ENCODE assay signal across 16 cellular contexts in the genomic region with DNA sequence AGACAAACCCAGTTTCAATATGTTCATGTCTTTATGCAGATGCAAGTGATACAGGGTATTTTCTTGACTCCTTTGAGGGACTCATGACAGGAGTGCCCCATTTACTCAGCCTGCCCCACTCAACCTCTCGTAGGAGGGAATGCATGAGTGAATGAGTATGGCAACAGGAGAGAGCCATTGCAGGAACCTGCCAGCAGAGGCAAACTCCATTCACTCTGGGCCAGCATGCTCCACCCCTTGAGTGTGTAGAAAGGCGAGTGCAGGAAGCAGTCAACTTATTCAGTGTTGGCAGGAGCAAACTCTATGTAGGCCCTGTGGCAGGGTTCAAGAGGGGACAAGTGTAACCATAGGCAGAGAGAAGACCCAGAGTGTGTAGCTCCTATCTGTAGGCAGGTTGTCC.
DNase-seq lines count a peak whose midpoint lies in the region; ATAC-seq and TF ChIP-seq lines count a peak whose summit lies in the region.
"Had no signal": no experiment of that assay in that cellular context is flagged by ENCODE, and none has a peak within 500 bp of the region (broad histone marks: within the 10 kb centered on the region; RNA-seq: fewer than 3 reads in every experiment).

No MANE protein-coding gene starts in this region.

- H3K9ac ChIP-seq in HCT116 (ENCODE audit: low read length) (no peak overlapping the region), endodermal cell (ENCODE audit: extremely low read depth, low read length, poor library complexity, severe bottlenecking) (no peak overlapping the region)

- POLR2A ChIA-PET in HCT116 (lab: Charles Lee) = no interaction called here
- POLR2A ChIA-PET in activated CD8-positive, alpha-beta T cell treated with anti-CD3 and anti-CD28 coated beads for 36 hours (lab: Charles Lee) = no interaction called here

- H3K27ac Mint-ChIP-seq in endodermal cell = no peak overlapping the region
- H3K27ac Mint-ChIP-seq in stimulated activated effector memory CD8-positive, alpha-beta T cell treated with anti-CD3 and anti-CD28 coated beads, Interleukin-12 subunit alpha, Interleukin-12 subunit beta, amount 100 ng/mL, for 72 hours = no peak overlapping the region
- H3K27ac Mint-ChIP-seq in activated CD8-positive, alpha-beta T cell treated with anti-CD3 and anti-CD28 coated beads for 36 hours = no peak overlapping the region
- H3K27ac Mint-ChIP-seq: CD4-positive, alpha-beta memory T cell had no signal

- H3K27me3 Mint-ChIP-seq in endodermal cell (ENCODE audit: insufficient read depth) = no peaks in the 10 kb centered on the region
- H3K27me3 Mint-ChIP-seq in activated CD8-positive, alpha-beta T cell treated with anti-CD3 and anti-CD28 coated beads for 36 hours = no peaks in the 10 kb centered on the region
- H3K27me3 Mint-ChIP-seq: CD4-positive, alpha-beta memory T cell had no signal

- 92 to 93% methylated on average over 1 to 2 of the region's 2 CpGs for WGBS in endodermal cell (ENCODE audit: insufficient coverage in 1 of 2, insufficient read length in 1 of 2), 2 experiments

- H3K4me1 ChIP-seq in HCT116 (ENCODE audit: control insufficient read depth in 1 of 2, insufficient read depth in 2 of 2, low read length in 2 of 2) = no peaks in the 10 kb centered on the region
- no peaks in the 10 kb centered on the region for H3K4me1 ChIP-seq in endodermal cell (ENCODE audit: control insufficient read depth, insufficient read depth, low read length)
- H3K4me1 ChIP-seq: BE2C had no signal

- H3K79me2 ChIP-seq in HCT116 (ENCODE audit: insufficient read depth, low read length) = no peaks in the 10 kb centered on the region

- H3K9me2 ChIP-seq in HCT116 (ENCODE audit: insufficient read depth) = no peaks in the 10 kb centered on the region

- no peak overlapping the region for H3K4me2 ChIP-seq in HCT116 (ENCODE audit: low read length)
- H3K4me2 ChIP-seq: A549 had no signal

- no peaks in the 10 kb centered on the region for H4K20me1 ChIP-seq in HCT116 (ENCODE audit: insufficient read depth)

- no peak overlapping the region for H3K27ac ChIP-seq in HCT116 (ENCODE audit: low read depth, low read length)
- no peak overlapping the region for H3K27ac ChIP-seq in endodermal cell (ENCODE audit: low read depth, low read length)
- H3K27ac ChIP-seq: A549, C4-2B had no signal

- no peaks in the 10 kb centered on the region for H3K36me3 ChIP-seq in HCT116 (ENCODE audit: control insufficient read depth in 1 of 2, insufficient read depth in 2 of 2, low read length in 2 of 2)
- H3K36me3 ChIP-seq in endodermal cell (ENCODE audit: control insufficient read depth, insufficient read depth, low read length) = no peaks in the 10 kb centered on the region
- H3K36me3 ChIP-seq: BE2C had no signal

- peaks cover 7% of the 10 kb centered on the region for H3K9me3 Mint-ChIP-seq in endodermal cell
- peaks cover 5% of the 10 kb centered on the region for H3K9me3 Mint-ChIP-seq in stimulated activated effector memory CD8-positive, alpha-beta T cell treated with anti-CD3 and anti-CD28 coated beads, Interleukin-12 subunit alpha, Interleukin-12 subunit beta, amount 100 ng/mL, for 72 hours
- H3K9me3 Mint-ChIP-seq in activated CD8-positive, alpha-beta T cell treated with anti-CD3 and anti-CD28 coated beads for 36 hours = peaks cover 8% of the 10 kb centered on the region

- H2AFZ ChIP-seq in HCT116 (ENCODE audit: low read depth, low read length, poor library complexity, severe bottlenecking) = no peak overlapping the region

- CTCF ChIA-PET in HCT116 (lab: Charles Lee) = no interaction called here
- CTCF ChIA-PET in activated CD8-positive, alpha-beta T cell treated with anti-CD3 and anti-CD28 coated beads for 36 hours (lab: Charles Lee) = no interaction called here

- no peak overlapping the region for H3K4me3 Mint-ChIP-seq in endodermal cell
- H3K4me3 Mint-ChIP-seq in stimulated activated effector memory CD8-positive, alpha-beta T cell treated with anti-CD3 and anti-CD28 coated beads, Interleukin-12 subunit alpha, Interleukin-12 subunit beta, amount 100 ng/mL, for 72 hours = no peak overlapping the region
- H3K4me3 Mint-ChIP-seq in activated CD8-positive, alpha-beta T cell treated with anti-CD3 and anti-CD28 coated beads for 36 hours = no peak overlapping the region
- H3K4me3 Mint-ChIP-seq: CD4-positive, alpha-beta memory T cell had no signal

- no peak for DNase-seq in HCT116 (ENCODE audit: low read depth, low spot score)
- DNase-seq in HT-29 (ENCODE audit: low spot score) = peak; percentile 10
- DNase-seq in OCI-M1 (lab: John Stamatoyannopoulos, UW) = peak; percentile 13
- DNase-seq in endodermal cell = no peak
- DNase-seq in stimulated activated effector memory CD8-positive, alpha-beta T cell treated with anti-CD3 and anti-CD28 coated beads, Interleukin-12 subunit alpha, Interleukin-12 subunit beta, amount 100 ng/mL, for 72 hours (ENCODE audit: low spot score in 2 of 2) = no peak
- DNase-seq in activated CD8-positive, alpha-beta T cell treated with anti-CD3 and anti-CD28 coated beads for 36 hours = no peak
- DNase-seq in GM19240 (ENCODE audit: insufficient read length, low spot score) = no peak
- DNase-seq: BE2C; CD4-positive, alpha-beta memory T cell; COR-L47; DMS79; GOT3; HCEC 1CT had no signal

- no peak for TF ChIP-seq POLR2A in HCT116 (IDR thresholded peaks at IDR 0.05; ENCODE audit: borderline replicate concordance, extremely low read depth, insufficient read depth, insufficient read length)

- intact Hi-C loops in HCT116 (cut with micrococcal nuclease) = no loop called here
- intact Hi-C loops in activated CD8-positive, alpha-beta T cell treated with anti-CD3 and anti-CD28 coated beads for 36 hours (cut with micrococcal nuclease) = no loop called here

- RAD21 ChIA-PET in HCT116 (lab: Charles Lee; ENCODE audit: low non-redundant PET in 1 of 2, low total read pairs in 2 of 2, uncharacterized antibody in 2 of 2, unreplicated experiment in 2 of 2) = no interaction called here

- ATAC-seq in HCT116 = peak; percentile 49
- no peak for ATAC-seq in stimulated activated effector memory CD8-positive, alpha-beta T cell treated with anti-CD3 and anti-CD28 coated beads, Interleukin-12 subunit alpha, Interleukin-12 subunit beta, amount 100 ng/mL, for 72 hours
- no peak for ATAC-seq in activated CD8-positive, alpha-beta T cell treated with anti-CD3 and anti-CD28 coated beads for 36 hours
- ATAC-seq: GM12878 had no signal

- no TSS peak for BruUV-seq in HCT116 (replicated peaks; lab: Mats Ljungman, UMichigan)

- H3K36me3 Mint-ChIP-seq in endodermal cell (ENCODE audit: low read depth) = no peaks in the 10 kb centered on the region
- H3K36me3 Mint-ChIP-seq in stimulated activated effector memory CD8-positive, alpha-beta T cell treated with anti-CD3 and anti-CD28 coated beads, Interleukin-12 subunit alpha, Interleukin-12 subunit beta, amount 100 ng/mL, for 72 hours = no peaks in the 10 kb centered on the region
- H3K36me3 Mint-ChIP-seq in activated CD8-positive, alpha-beta T cell treated with anti-CD3 and anti-CD28 coated beads for 36 hours (ENCODE audit: low read depth) = no peaks in the 10 kb centered on the region
- H3K36me3 Mint-ChIP-seq: CD4-positive, alpha-beta memory T cell had no signal

- H3K27me3 ChIP-seq in HCT116 (ENCODE audit: insufficient read depth, low read length) = no peaks in the 10 kb centered on the region
- H3K27me3 ChIP-seq in endodermal cell (ENCODE audit: control insufficient read depth, insufficient read depth, low read length, poor library complexity, severe bottlenecking) = no peaks in the 10 kb centered on the region
- H3K27me3 ChIP-seq: BE2C had no signal

- TF ChIP-seq CTCF in HCT116 (IDR thresholded peaks at IDR 0.05 in 2 of 3, conservative IDR thresholded peaks at IDR 0.05 in 1 of 3; ENCODE audit: borderline replicate concordance in 1 of 3, insufficient read depth in 1 of 3, low read depth in 2 of 3, low read length in 2 of 3) (no peak), endodermal cell (conservative IDR thresholded peaks at IDR 0.05) (peak; percentile 31)
- no peak for TF ChIP-seq CTCF in activated CD8-positive, alpha-beta T cell treated with anti-CD3 and anti-CD28 coated beads for 36 hours (IDR thresholded peaks at IDR 0.05)

- H3K4me3 ChIP-seq in HCT116 (replicated peaks in 1 of 2; ENCODE audit: low read depth in 1 of 2, low read length in 2 of 2) (no peak overlapping the region), endodermal cell (ENCODE audit: low read length) (no peak overlapping the region)
- H3K4me3 ChIP-seq: A549, GM12878 had no signal

- H3K4me1 Mint-ChIP-seq in endodermal cell = no peaks in the 10 kb centered on the region
- no peaks in the 10 kb centered on the region for H3K4me1 Mint-ChIP-seq in stimulated activated effector memory CD8-positive, alpha-beta T cell treated with anti-CD3 and anti-CD28 coated beads, Interleukin-12 subunit alpha, Interleukin-12 subunit beta, amount 100 ng/mL, for 72 hours
- H3K4me1 Mint-ChIP-seq in activated CD8-positive, alpha-beta T cell treated with anti-CD3 and anti-CD28 coated beads for 36 hours (ENCODE audit: low read depth) = no peaks in the 10 kb centered on the region
- H3K4me1 Mint-ChIP-seq: CD4-positive, alpha-beta memory T cell had no signal

- H3K9me3 ChIP-seq in HCT116 (ENCODE audit: control insufficient read depth in 1 of 2, insufficient read depth in 1 of 2, low read depth in 1 of 2, low read length in 2 of 2) = no peaks in the 10 kb centered on the region
- no peaks in the 10 kb centered on the region for H3K9me3 ChIP-seq in endodermal cell (ENCODE audit: control insufficient read depth, low read length)
- H3K9me3 ChIP-seq: A549 had no signal

- no peak for TF ChIP-seq RAD21 in HCT116 (IDR thresholded peaks at IDR 0.05; ENCODE audit: low read depth)

TF ChIP-seq in HCT116, 20 proteins besides CTCF, POLR2A, EP300 and RAD21 (continues in another document):
- TF ChIP-seq EGR1 (IDR thresholded peaks at IDR 0.05; ENCODE audit: low read depth) (no peak), SIN3A (IDR thresholded peaks at IDR 0.05; ENCODE audit: low read depth) (no peak), ZNF274 (IDR thresholded peaks at IDR 0.05; ENCODE audit: low read depth, low read length) (no peak), YY1 (IDR thresholded peaks at IDR 0.05; ENCODE audit: extremely low read depth, insufficient replicate concordance, low read depth, low read length) (no peak)
- TF ChIP-seq, protein P1, sequence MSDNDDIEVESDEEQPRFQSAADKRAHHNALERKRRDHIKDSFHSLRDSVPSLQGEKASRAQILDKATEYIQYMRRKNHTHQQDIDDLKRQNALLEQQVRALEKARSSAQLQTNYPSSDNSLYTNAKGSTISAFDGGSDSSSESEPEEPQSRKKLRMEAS (IDR thresholded peaks at IDR 0.05) = no peak

Comparison
In these comparisons a context has a peak if more than half of its experiments do, and no peak if none do; other contexts are left out.
1. DNase-seq: peak in HT-29 (single experiment) and OCI-M1 (single experiment); none in HCT116 (single experiment), endodermal cell (single experiment), stimulated activated effector memory CD8-positive, alpha-beta T cell treated with anti-CD3 and anti-CD28 coated beads, Interleukin-12 subunit alpha, Interleukin-12 subunit beta, amount 100 ng/mL, for 72 hours (0 of 2), activated CD8-positive, alpha-beta T cell treated with anti-CD3 and anti-CD28 coated beads for 36 hours (single experiment) and GM19240 (single experiment).